Comparison of ENCODE assay signal across 8 cellular contexts in genomic region chr17:77281904-77282367, GRCh38.
DNase-seq lines count a peak whose midpoint lies in the region; ATAC-seq, FAIRE-seq and TF ChIP-seq lines count a peak whose summit lies in the region.

No MANE protein-coding gene starts in this region.

- H3K79me1 ChIP-seq in IMR-90 (ENCODE audit: low read depth in 1 of 2, low read length in 2 of 2): peaks cover 12 to 48% of the 10 kb centered on the region in 2 experiments

- H4K8ac ChIP-seq in IMR-90 (ENCODE audit: low read depth in 2 of 2, low read length in 2 of 2): peak overlapping the region; percentile 31 to 51; a peak in 3 of 4 replicates

- peak overlapping the region; percentile 87 for H3K4me3 ChIP-seq in IMR-90 (ENCODE audit: insufficient read depth, low read depth, low read length)

- no peak for TF ChIP-seq CTCF in IMR-90 (conservative IDR thresholded peaks at IDR 0.05; ENCODE audit: low read depth, low read length)

- CTCF ChIA-PET in IMR-90 (lab: Yijun Ruan, JAX): no interaction called here

- ATAC-seq in IMR-90 (ENCODE audit: low read depth) (no peak), GM18867 (IDR thresholded peaks at IDR 0.05; ENCODE audit: unreplicated experiment) (no peak)
- ATAC-seq in central memory CD8-positive, alpha-beta T cell (replicated peaks; ENCODE audit: extremely low read depth, poor library complexity, severe bottlenecking): no peak
- no peak for ATAC-seq in natural killer cell treated with Interleukin-12 subunit alpha and Interleukin-12 subunit beta and Interleukin-15 and Interleukin-18, amount 100 ng/mL, for 72 hours

- FAIRE-seq in GM12892 (lab: Jason Lieb, UNC): no peak

- peak overlapping the region; percentile 28; the same call in 1 of the 2 replicates for H3K56ac ChIP-seq in IMR-90 (ENCODE audit: extremely low read depth, insufficient read depth, low read length)

- peaks cover 28% of the 10 kb centered on the region for H3K36me3 Mint-ChIP-seq in central memory CD8-positive, alpha-beta T cell (ENCODE audit: insufficient read depth)
- no peaks in the 10 kb centered on the region for H3K36me3 Mint-ChIP-seq in natural killer cell treated with Interleukin-12 subunit alpha and Interleukin-12 subunit beta and Interleukin-15 and Interleukin-18, amount 100 ng/mL, for 72 hours

- H3K9me1 ChIP-seq in IMR-90 (ENCODE audit: insufficient read depth, low read length): peaks cover 36% of the 10 kb centered on the region

- H3K18ac ChIP-seq in IMR-90 (ENCODE audit: low read depth, low read length): no peak overlapping the region

- H3K9me3 ChIP-seq in IMR-90 (ENCODE audit: control insufficient read depth, insufficient read depth, low read length): no peaks in the 10 kb centered on the region

- POLR2A ChIA-PET in IMR-90 (lab: Charles Lee; ENCODE audit: unreplicated experiment): interaction anchor here (0.6 kb wide), 1 partner anchor 32 kb away, joined by 4 read pairs; no protein-coding TSS in a partner anchor

- H3K9ac ChIP-seq in IMR-90 (ENCODE audit: low read depth, low read length): peak overlapping the region; percentile 64

- H2BK120ac ChIP-seq in IMR-90 (ENCODE audit: low read depth, low read length): peak overlapping the region; percentile 75

- H3K27me3 Mint-ChIP-seq in central memory CD8-positive, alpha-beta T cell: peaks cover 44% of the 10 kb centered on the region
- H3K27me3 Mint-ChIP-seq in natural killer cell treated with Interleukin-12 subunit alpha and Interleukin-12 subunit beta and Interleukin-15 and Interleukin-18, amount 100 ng/mL, for 72 hours: peaks cover 23 to 26% of the 10 kb centered on the region in 2 donors

- intact Hi-C loops in IMR-90 (cut with micrococcal nuclease): no loop called here

- H3K14ac ChIP-seq in IMR-90 (replicated peaks; ENCODE audit: low read depth, low read length): peak overlapping the region; percentile 48; the same call in 1 of the 2 replicates

- H2BK20ac ChIP-seq in IMR-90 (ENCODE audit: low read depth, low read length): no peak overlapping the region

- TF ChIP-seq POLR2A in GM12892 (IDR thresholded peaks at IDR 0.05; ENCODE audit: low read depth, low read length) (no peak), IMR-90 (IDR thresholded peaks at IDR 0.05; ENCODE audit: low read depth, low read length) (0 out of 2 replicates have a peak, but pooled peaks have one; percentile 5)

- peak overlapping the region; percentile 80 for H3K4me3 Mint-ChIP-seq in central memory CD8-positive, alpha-beta T cell
- H3K4me3 Mint-ChIP-seq in natural killer cell treated with Interleukin-12 subunit alpha and Interleukin-12 subunit beta and Interleukin-15 and Interleukin-18, amount 100 ng/mL, for 72 hours: peak overlapping the region; percentile 74

- peak overlapping the region; percentile 96 for H3K4me2 ChIP-seq in IMR-90 (ENCODE audit: low read depth, low read length)

- 64% methylated on average over 7 of the region's 20 CpGs; no CpG with 5 or more reads in 1 of the 2 experiments for WGBS in IMR-90 (ENCODE audit: extremely low coverage in 2 of 2, insufficient read length in 1 of 2), 2 experiments

- in situ Hi-C loops in IMR-90 (cut with MboI; ENCODE audit: low sequenced_read_pairs): no loop called here

- DNase-seq in GM12892 (ENCODE audit: insufficient read length): peak; percentile 66
- no peak for DNase-seq in IMR-90
- DNase-seq in central memory CD8-positive, alpha-beta T cell (ENCODE audit: low spot score in 2 of 2): no peak
- no peak for DNase-seq in natural killer cell treated with Interleukin-12 subunit alpha and Interleukin-12 subunit beta and Interleukin-15 and Interleukin-18, amount 100 ng/mL, for 72 hours (ENCODE audit: low spot score)
- DNase-seq in substantia nigra (lab: John Stamatoyannopoulos, UW): no peak
- no peak for DNase-seq in activated effector memory CD4-positive, alpha-beta T cell treated with Interleukin-2 at 50 U/mL for 16 hours
- no peak for DNase-seq in activated CD4-positive, alpha-beta T cell treated with anti-CD3 and anti-CD28 coated beads for 48 hours

- peaks cover 15% of the 10 kb centered on the region for H3K4me1 Mint-ChIP-seq in central memory CD8-positive, alpha-beta T cell
- H3K4me1 Mint-ChIP-seq in natural killer cell treated with Interleukin-12 subunit alpha and Interleukin-12 subunit beta and Interleukin-15 and Interleukin-18, amount 100 ng/mL, for 72 hours (ENCODE audit: low read depth in 2 of 2): peaks cover 16% of the 10 kb centered on the region in 2 donors

- 0 out of 2 replicates have a peak overlapping the region, but pooled peaks have one; percentile 1 for H4K5ac ChIP-seq in IMR-90 (ENCODE audit: low read depth, low read length)

- peaks cover 31% of the 10 kb centered on the region for H3K4me1 ChIP-seq in IMR-90 (ENCODE audit: control insufficient read depth, insufficient read depth, low read length)

- dilution Hi-C loops in IMR-90 (cut with HindIII; ENCODE audit: low sequenced_read_pairs, unreplicated experiment): no loop called here

- peak overlapping the region; percentile 95 for H2AFZ ChIP-seq in IMR-90 (replicated peaks; ENCODE audit: low read length, poor library complexity)

- TF ChIP-seq RAD21 in IMR-90 (IDR thresholded peaks at IDR 0.05; ENCODE audit: low read length): no peak

- peak overlapping the region; percentile 75; the same call in 1 of the 2 replicates for H4K91ac ChIP-seq in IMR-90 (ENCODE audit: insufficient read depth, low read depth, low read length)

- H3K9me3 Mint-ChIP-seq in central memory CD8-positive, alpha-beta T cell: no peaks in the 10 kb centered on the region
- no peaks in the 10 kb centered on the region for H3K9me3 Mint-ChIP-seq in natural killer cell treated with Interleukin-12 subunit alpha and Interleukin-12 subunit beta and Interleukin-15 and Interleukin-18, amount 100 ng/mL, for 72 hours

- peak overlapping the region; percentile 98 for H3K27ac Mint-ChIP-seq in central memory CD8-positive, alpha-beta T cell (ENCODE audit: low read depth)
- peak overlapping the region; percentile 66 to 69 for H3K27ac Mint-ChIP-seq in natural killer cell treated with Interleukin-12 subunit alpha and Interleukin-12 subunit beta and Interleukin-15 and Interleukin-18, amount 100 ng/mL, for 72 hours

- peak overlapping the region; percentile 97 for H2AK9ac ChIP-seq in IMR-90 (replicated peaks; ENCODE audit: low read depth, low read length, poor library complexity)

- H3K36me3 ChIP-seq in IMR-90 (ENCODE audit: control insufficient read depth, insufficient read depth, low read length): no peaks in the 10 kb centered on the region

- peak overlapping the region; percentile 71 for H3K4ac ChIP-seq in IMR-90 (ENCODE audit: low read depth, low read length)

- peak overlapping the region; percentile 53 for H2BK5ac ChIP-seq in IMR-90 (ENCODE audit: low read depth, low read length, poor library complexity, severe bottlenecking)

- BruUV-seq in IMR-90 (replicated peaks; lab: Mats Ljungman, UMichigan): no TSS peak

- H2BK15ac ChIP-seq in IMR-90 (ENCODE audit: low read depth, low read length): peak overlapping the region; percentile 80; the same call in 2 of the 3 replicates

- peak overlapping the region; percentile 94 for H2AK5ac ChIP-seq in IMR-90 (ENCODE audit: low read depth, low read length)

- H4K20me1 ChIP-seq in IMR-90 (ENCODE audit: insufficient read depth, low read length): no peaks in the 10 kb centered on the region

- H3K27ac ChIP-seq in IMR-90 (ENCODE audit: insufficient read depth, low read length): peak overlapping the region; percentile 76; the same call in 1 of the 2 replicates
- no peak overlapping the region for H3K27ac ChIP-seq in substantia nigra (ENCODE audit: low read depth, low read length, poor library complexity, severe bottlenecking)

- H3K27me3 ChIP-seq in IMR-90 (ENCODE audit: control insufficient read depth, insufficient read depth, low read length): no peaks in the 10 kb centered on the region

- peak overlapping the region; percentile 74 for H3K23ac ChIP-seq in IMR-90 (ENCODE audit: low read depth, low read length)

TF ChIP-seq in IMR-90, 13 proteins besides CTCF, POLR2A, EP300 and RAD21:
- TF ChIP-seq FOS (IDR thresholded peaks at IDR 0.05; ENCODE audit: low read depth, low read length): no peak
- no peak for TF ChIP-seq RFX5 (IDR thresholded peaks at IDR 0.05; ENCODE audit: low read depth, low read length)
- TF ChIP-seq ELK1 (IDR thresholded peaks at IDR 0.05; ENCODE audit: borderline replicate concordance, low read depth, low read length): no peak
- TF ChIP-seq SMC3 (IDR thresholded peaks at IDR 0.05; ENCODE audit: low read depth, low read length): no peak
- TF ChIP-seq MAFK (IDR thresholded peaks at IDR 0.05; ENCODE audit: low read depth, low read length): no peak
- TF ChIP-seq CEBPB (IDR thresholded peaks at IDR 0.05; ENCODE audit: low read depth, low read length): no peak
- no peak for TF ChIP-seq BHLHE40 (IDR thresholded peaks at IDR 0.05; ENCODE audit: low read depth, low read length)
- TF ChIP-seq RCOR1 (IDR thresholded peaks at IDR 0.05; ENCODE audit: insufficient replicate concordance, low read length): no peak
- no peak for TF ChIP-seq USF2 (IDR thresholded peaks at IDR 0.05; ENCODE audit: low read depth, low read length)
- no peak for TF ChIP-seq MXI1 (IDR thresholded peaks at IDR 0.05; ENCODE audit: borderline replicate concordance, low read depth, low read length)
TF ChIP-seq in IMR-90: peak in this region for 0.
